In the genomic region with DNA sequence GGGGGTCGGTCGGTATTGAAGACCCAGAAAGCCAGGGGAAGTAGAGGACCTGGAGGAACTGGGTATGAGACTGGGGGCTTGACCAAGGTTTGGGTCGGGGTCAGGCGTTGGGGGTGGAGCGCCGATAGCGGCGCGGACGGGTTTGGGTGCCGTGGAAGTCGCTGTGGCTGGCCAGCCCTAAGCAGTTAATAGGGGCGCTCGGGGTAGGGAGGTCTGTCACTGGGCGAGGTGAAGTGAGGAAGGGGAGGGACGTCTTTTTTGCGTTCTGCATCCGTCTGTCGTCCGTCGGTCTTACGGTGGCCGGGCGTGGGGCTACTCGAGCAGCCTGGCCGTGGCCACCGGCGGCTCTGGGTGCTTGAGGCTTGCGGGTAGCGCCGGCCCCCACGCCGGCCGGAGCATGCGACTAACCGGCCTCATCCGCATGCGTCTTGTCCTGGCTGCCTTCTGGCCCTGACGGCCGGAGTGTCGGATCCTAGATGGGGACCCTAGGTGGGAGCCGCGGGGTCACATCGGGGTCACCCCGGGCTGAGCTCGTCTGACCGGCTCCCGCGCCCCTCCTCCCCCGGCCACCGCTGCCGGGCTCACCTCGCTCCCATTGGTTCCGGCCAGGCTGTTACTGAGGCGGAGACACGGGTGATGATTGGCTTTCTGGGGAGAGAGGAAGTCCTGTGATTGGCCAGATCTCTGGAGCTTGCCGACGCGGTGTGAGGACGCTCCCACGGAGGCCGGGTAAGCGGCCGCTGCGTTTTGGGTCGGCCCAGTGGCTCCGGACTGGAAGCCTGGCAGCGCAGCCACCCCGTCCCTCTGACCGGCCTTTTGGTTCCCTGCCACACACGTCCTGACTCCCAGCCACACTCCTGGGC, we compare ENCODE assay signal across 8 cellular contexts.
DNase-seq lines count a peak whose midpoint lies in the region; ATAC-seq and TF ChIP-seq lines count a peak whose summit lies in the region.

No MANE protein-coding gene starts in this region.

- H3K27me3 ChIP-seq in layer of hippocampus (ENCODE audit: control insufficient read depth, insufficient read depth, low read length): no peaks in the 10 kb centered on the region

- peak overlapping the region; percentile 76 for H3K4me3 ChIP-seq in coronary artery

- H3K27ac ChIP-seq in coronary artery (peak overlapping the region; percentile 93), layer of hippocampus (ENCODE audit: low read depth, low read length) (peak overlapping the region; percentile 98)

- DNase-seq in AG20443 (ENCODE audit: low spot score): peak; percentile 91
- peak; percentile 87 for DNase-seq in NCI-H510A (lab: John Stamatoyannopoulos, UW)
- peak; percentile 88 for DNase-seq in activated CD4-positive, alpha-beta T cell treated with anti-CD3 and anti-CD28 coated beads for 48 hours
- peak; percentile 97 for DNase-seq in coronary artery (ENCODE audit: low spot score)
- DNase-seq in stimulated activated CD4-positive, alpha-beta T cell treated with anti-CD3 and anti-CD28 coated beads, Interleukin-1b, Interleukin-23, amount 100 ng/mL, for 48 hours: peak; percentile 88

- TF ChIP-seq POLR2A in GM18951 (IDR thresholded peaks at IDR 0.05; ENCODE audit: extremely low read depth, insufficient read depth, insufficient read length): peak; percentile 43

- in situ Hi-C loops in GM18951 (cut with MboI; ENCODE audit: low sequenced_read_pairs, unreplicated experiment): no loop called here

- peak; percentile 57 for ATAC-seq in HG03175 (IDR thresholded peaks at IDR 0.05; ENCODE audit: unreplicated experiment)

- TF ChIP-seq CTCF in coronary artery (IDR thresholded peaks at IDR 0.05): no peak

Comparison
In these comparisons a context has a peak if more than half of its experiments do, and no peak if none do; other contexts are left out.
1. Peak in every context shown above with its lines: DNase-seq, ATAC-seq, H3K4me3 ChIP-seq and H3K27ac ChIP-seq.